In the genomic region with DNA sequence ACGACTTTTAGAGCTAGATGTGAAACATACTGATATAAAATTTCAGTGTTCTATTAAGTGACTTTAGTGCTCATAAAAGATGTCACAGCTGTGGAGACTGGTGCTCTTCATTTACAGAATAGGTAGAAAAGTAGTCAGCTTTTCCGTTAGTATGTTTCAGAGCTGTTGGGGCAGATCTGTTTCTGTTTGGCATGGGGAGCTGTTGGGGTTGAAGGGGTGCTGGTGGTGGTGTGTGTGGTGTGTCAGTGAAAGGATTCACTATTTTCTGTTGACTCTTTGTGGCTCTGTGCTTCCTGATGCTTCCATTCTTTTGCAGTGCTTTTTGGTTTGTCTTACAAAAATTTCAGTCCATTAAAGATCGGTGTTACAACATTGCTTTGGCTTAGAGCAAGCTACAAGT, we compare ENCODE assay signal across 29 cellular contexts. TPM values are rescaled to one million over a fixed set of nuclear protein-coding genes. Genes with fewer than 3 reads are reported as not detected.
DNase-seq lines count a peak whose midpoint lies in the region; ATAC-seq and TF ChIP-seq lines count a peak whose summit lies in the region.
"Had no signal": no experiment of that assay in that cellular context is flagged by ENCODE, and none has a peak within 500 bp of the region (broad histone marks: within the 10 kb centered on the region; RNA-seq: fewer than 3 reads in every experiment).

No MANE protein-coding gene starts in this region.

- H3K27me3 Mint-ChIP-seq in naive B cell, result no peaks in the 10 kb centered on the region
- peaks cover 8% of the 10 kb centered on the region for H3K27me3 Mint-ChIP-seq in type B pancreatic cell
- H3K27me3 Mint-ChIP-seq: activated naive CD8-positive, alpha-beta T cell had no signal

- DNase-seq in stimulated activated CD4-positive, alpha-beta T cell treated with anti-CD3 and anti-CD28 coated beads, Interleukin-1b, Interleukin-23, amount 100 ng/mL, for 48 hours, result peak; percentile 5
- no peak for DNase-seq in stimulated activated CD4-positive, alpha-beta T cell treated with anti-CD3 and anti-CD28 coated beads, Interleukin-12 subunit alpha, Interleukin-12 subunit beta, amount 100 ng/mL, for 4 hours
- no peak for DNase-seq in naive B cell
- no peak for DNase-seq in type B pancreatic cell (ENCODE audit: extremely low spot score, unreplicated experiment)
- no peak for DNase-seq in NCI-H2171 treated with DMSO at 0.1 percent for 48 hours (lab: John Stamatoyannopoulos, UW)
- no peak for DNase-seq in left lobe of liver (ENCODE audit: low spot score)
- no peak for DNase-seq in T1000 (lab: John Stamatoyannopoulos, UW)
- DNase-seq: activated CD8-positive, alpha-beta memory T cell treated with anti-CD3 and anti-CD28 coated beads, Interleukin-2, amount 10 ng/mL, durations not matched to agents 7 days and 5 days; COR-L47; DMS53; esophagus squamous epithelium; KBM-7; NCI-H1417 treated with DMSO at 0.1 percent for 48 hours; NCI-H2081; NCI-H226; NCI-H69; occipital lobe; SJCRH30; substantia nigra; T-cell had no signal

- H3K36me3 Mint-ChIP-seq in naive B cell (peaks cover 0 to 8% of the 10 kb centered on the region in 2 donors), type B pancreatic cell (peaks cover 15% of the 10 kb centered on the region)
- H3K36me3 Mint-ChIP-seq: activated CD8-positive, alpha-beta memory T cell treated with anti-CD3 and anti-CD28 coated beads, Interleukin-2, amount 10 ng/mL, durations not matched to agents 7 days and 5 days; T-cell had no signal

- H2AFZ ChIP-seq in OCI-LY1 (ENCODE audit: low read length), result no peak overlapping the region
- H2AFZ ChIP-seq: hepatocyte had no signal

- H3K27ac ChIP-seq in OCI-LY1 (ENCODE audit: low read depth, low read length, poor library complexity, severe bottlenecking), result peak overlapping the region; percentile 42
- H3K27ac ChIP-seq: ascending aorta; BLaER1 treated with 17β-estradiol and CSF1 and Interleukin-3, amounts not matched to agents 10 nM and 100 nM; esophagus squamous epithelium; hepatocyte; SJCRH30 had no signal

- H3K9ac ChIP-seq in OCI-LY1 (ENCODE audit: low read length), result no peak overlapping the region
- H3K9ac ChIP-seq: BLaER1 treated with 17β-estradiol and CSF1 and Interleukin-3, amounts not matched to agents 10 nM and 100 nM had no signal

- TF ChIP-seq CTCF in OCI-LY1 (IDR thresholded peaks at IDR 0.05; ENCODE audit: low read length), result no peak
- TF ChIP-seq CTCF in type B pancreatic cell (conservative IDR thresholded peaks at IDR 0.05), result no peak

- peaks cover 54% of the 10 kb centered on the region for H3K79me2 ChIP-seq in OCI-LY1 (ENCODE audit: insufficient read depth, low read length)

- H3K9me2 ChIP-seq in OCI-LY1 (ENCODE audit: low read depth, low read length), result no peaks in the 10 kb centered on the region

- peaks cover 51 to 62% (median 53%) of the 10 kb centered on the region in 3 donors for H3K4me1 Mint-ChIP-seq in naive B cell
- peaks cover 14% of the 10 kb centered on the region for H3K4me1 Mint-ChIP-seq in type B pancreatic cell (ENCODE audit: unreplicated experiment)

- no peaks in the 10 kb centered on the region for H4K20me1 ChIP-seq in OCI-LY1 (ENCODE audit: insufficient read depth, low read length)

- H3K4me2 ChIP-seq in OCI-LY1 (ENCODE audit: low read length), result peak overlapping the region; percentile 87
- H3K4me2 ChIP-seq: BLaER1 treated with 17β-estradiol and CSF1 and Interleukin-3, amounts not matched to agents 10 nM and 100 nM; hepatocyte had no signal

- peaks cover 75% of the 10 kb centered on the region for H3K4me1 ChIP-seq in OCI-LY1 (ENCODE audit: insufficient read depth, low read length, severe bottlenecking)

- H3K36me3 ChIP-seq in OCI-LY1 (ENCODE audit: insufficient read depth, low read length), result no peaks in the 10 kb centered on the region
- H3K36me3 ChIP-seq: ascending aorta, esophagus squamous epithelium had no signal

- ATAC-seq in naive B cell (ENCODE audit: low read depth in 2 of 2), result no peak
- no peak for ATAC-seq in left lobe of liver
- ATAC-seq: activated CD4-positive, CD25-positive, alpha-beta regulatory T cell treated with anti-CD3 and anti-CD28 coated beads, Interleukin-2, amount 50 U/mL, for 24 hours; activated CD8-positive, alpha-beta memory T cell treated with anti-CD3 and anti-CD28 coated beads, Interleukin-2, amount 10 ng/mL, durations not matched to agents 7 days and 5 days; HCT116; T-cell had no signal

- no peaks in the 10 kb centered on the region for H3K9me3 Mint-ChIP-seq in naive B cell
- H3K9me3 Mint-ChIP-seq in type B pancreatic cell, result no peaks in the 10 kb centered on the region
- H3K9me3 Mint-ChIP-seq: activated T-helper 1 cell treated with anti-CD3 and anti-CD28 coated beads, Interleukin-12 subunit alpha, Interleukin-12 subunit beta, Interleukin-2, Interleukin-4 antibody, amounts not matched to agents 30 ng/mL and 10 ng/mL and 1 ng/mL, durations not matched to agents 14 hours and 24 hours and 36 hours; dendritic cell treated with granulocyte-macrophage colony-stimulating factor and Interleukin-4, amounts not matched to agents 40 ng/mL and 50 ng/mL, for 4 days; T-cell had no signal

- H3K4me3 ChIP-seq in OCI-LY1 (ENCODE audit: low read depth, low read length, poor library complexity, severe bottlenecking), result peak overlapping the region; percentile 7
- H3K4me3 ChIP-seq: ascending aorta; BLaER1 treated with 17β-estradiol and CSF1 and Interleukin-3, amounts not matched to agents 10 nM and 100 nM; esophagus squamous epithelium; hepatocyte; SJCRH30 had no signal

- peaks cover 4% of the 10 kb centered on the region; the same call in 1 of the 2 replicates for H3K27me3 ChIP-seq in OCI-LY1 (ENCODE audit: insufficient read depth, low read length)
- H3K27me3 ChIP-seq: ascending aorta, esophagus squamous epithelium, hepatocyte, SJCRH30 had no signal

- H3K4me3 Mint-ChIP-seq in naive B cell (peak overlapping the region in 4 of 8 donors; percentile 1 to 37 (median 20)), type B pancreatic cell (peak overlapping the region; percentile 64)
- H3K4me3 Mint-ChIP-seq: activated CD8-positive, alpha-beta memory T cell treated with anti-CD3 and anti-CD28 coated beads, Interleukin-2, amount 10 ng/mL, durations not matched to agents 7 days and 5 days; activated naive CD8-positive, alpha-beta T cell; activated T-helper 1 cell treated with anti-CD3 and anti-CD28 coated beads, Interleukin-12 subunit alpha, Interleukin-12 subunit beta, Interleukin-2, Interleukin-4 antibody, amounts not matched to agents 30 ng/mL and 10 ng/mL and 1 ng/mL, durations not matched to agents 14 hours and 24 hours and 36 hours; dendritic cell treated with granulocyte-macrophage colony-stimulating factor and Interleukin-4, amounts not matched to agents 40 ng/mL and 50 ng/mL, for 4 days; T-cell had no signal

- H3K9me3 ChIP-seq in OCI-LY1 (ENCODE audit: low read length), result no peaks in the 10 kb centered on the region
- H3K9me3 ChIP-seq: ascending aorta; BLaER1 treated with 17β-estradiol and CSF1 and Interleukin-3, amounts not matched to agents 10 nM and 100 nM; esophagus squamous epithelium; SJCRH30 had no signal

- H3F3A ChIP-seq in OCI-LY1 (ENCODE audit: insufficient read depth, low read length), result no peaks in the 10 kb centered on the region

- peak overlapping the region in 4 of 6 donors; percentile 2 to 37 (median 17) for H3K27ac Mint-ChIP-seq in naive B cell
- H3K27ac Mint-ChIP-seq in type B pancreatic cell, result no peak overlapping the region
- H3K27ac Mint-ChIP-seq: activated CD8-positive, alpha-beta memory T cell treated with anti-CD3 and anti-CD28 coated beads, Interleukin-2, amount 10 ng/mL, durations not matched to agents 7 days and 5 days; activated naive CD8-positive, alpha-beta T cell; activated T-helper 1 cell treated with anti-CD3 and anti-CD28 coated beads, Interleukin-12 subunit alpha, Interleukin-12 subunit beta, Interleukin-2, Interleukin-4 antibody, amounts not matched to agents 30 ng/mL and 10 ng/mL and 1 ng/mL, durations not matched to agents 14 hours and 24 hours and 36 hours; dendritic cell treated with granulocyte-macrophage colony-stimulating factor and Interleukin-4, amounts not matched to agents 40 ng/mL and 50 ng/mL, for 4 days; T-cell had no signal

RNA-seq across cellular contexts. Expression of a gene that starts 3.2 kb away (rescaled TPM):
- polyA plus RNA-seq in naive B cell (ENCODE audit: low read depth in 6 of 6), result 100 to 1,000 TPM; 101 to 162 (median 121) TPM
- total RNA-seq in type B pancreatic cell (ENCODE audit: low replicate concordance), result 55.8 and 68.5 TPM in 2 replicates
- total RNA-seq in left lobe of liver, result 14.4 TPM
